ENCODE assay signal across 8 cellular contexts in genomic region chr3:195258449-195259145, GRCh38. TPM values are rescaled to one million over a fixed set of nuclear protein-coding genes. Genes with fewer than 3 reads are reported as not detected.
DNase-seq lines count a peak whose midpoint lies in the region; ATAC-seq and TF ChIP-seq lines count a peak whose summit lies in the region.

No MANE protein-coding gene starts in this region.

- H3K23ac ChIP-seq in mesendoderm (ENCODE audit: low read length), result no peak overlapping the region

- DNase-seq in AG04449 (ENCODE audit: low read depth, low spot score), result no peak
- peak; percentile 42 for DNase-seq in HuH-7 (ENCODE audit: low spot score)
- peak in 1 of 7 donors; percentile 38 for DNase-seq in adrenal gland
- no peak for DNase-seq in mesendoderm
- DNase-seq in NCI-H1105 treated with DMSO at 0.1 percent for 48 hours (lab: John Stamatoyannopoulos, UW), result no peak
- DNase-seq in mucosa of descending colon, result no peak
- no peak for DNase-seq in NCI-H774 (lab: John Stamatoyannopoulos, UW)

- H2BK120ac ChIP-seq in mesendoderm (ENCODE audit: low read depth, low read length), result no peak overlapping the region

- H4K5ac ChIP-seq in mesendoderm (ENCODE audit: low read length), result no peak overlapping the region

- intact Hi-C loops in adrenal gland (cut with DNase I), result loop anchor here in 1 of 2 donors (10.0 kb wide), 1 partner anchor 144 kb away; no protein-coding TSS in a partner anchor
- intact Hi-C loops in mucosa of descending colon (cut with DNase I, micrococcal nuclease), result loop anchor here in 1 of 2 donors (5.0 kb wide), 1 partner anchor 571 kb away; the partner anchor contains the start of gene FAM43A

- H2AK5ac ChIP-seq in mesendoderm (ENCODE audit: low read length), result no peak overlapping the region

- H2BK5ac ChIP-seq in mesendoderm (ENCODE audit: low read length), result no peak overlapping the region

- peak overlapping the region; percentile 85 for H3K9ac ChIP-seq in mesendoderm (ENCODE audit: low read length)

- H3K36me3 ChIP-seq in adrenal gland (replicated peaks in 1 of 2) (no peaks in the 10 kb centered on the region), mesendoderm (ENCODE audit: control insufficient read depth, insufficient read depth, low read length) (no peaks in the 10 kb centered on the region), mucosa of descending colon (ENCODE audit: low read depth) (no peaks in the 10 kb centered on the region)

- no peak overlapping the region for H3K18ac ChIP-seq in mesendoderm (ENCODE audit: low read length)

- peaks cover 32% of the 10 kb centered on the region for H3K79me1 ChIP-seq in mesendoderm (ENCODE audit: low read length)

- TF ChIP-seq CTCF in AG04449 (IDR thresholded peaks at IDR 0.05; ENCODE audit: insufficient read depth, low read length, missing control alignments), result no peak
- no peak for TF ChIP-seq CTCF in adrenal gland (IDR thresholded peaks at IDR 0.05)
- TF ChIP-seq CTCF in mucosa of descending colon (IDR thresholded peaks at IDR 0.05), result no peak

- no peak for TF ChIP-seq POLR2A in adrenal gland (IDR thresholded peaks at IDR 0.05)

- no peak for ATAC-seq in mucosa of descending colon
- ATAC-seq in GM18861 (IDR thresholded peaks at IDR 0.05; ENCODE audit: unreplicated experiment), result no peak

- peak overlapping the region in 3 of 5 donors; percentile 66 to 93 (median 93) for H3K27ac ChIP-seq in adrenal gland
- H3K27ac ChIP-seq in mesendoderm (ENCODE audit: low read depth, low read length), result no peak overlapping the region

- H2BK15ac ChIP-seq in mesendoderm (replicated peaks; ENCODE audit: low read depth), result no peak overlapping the region

- no peak overlapping the region for H3K4me2 ChIP-seq in mesendoderm (ENCODE audit: low read length)

- H3K4me1 ChIP-seq in adrenal gland (replicated peaks in 1 of 2), result peaks cover 9 to 26% of the 10 kb centered on the region in 2 donors
- peaks cover 8% of the 10 kb centered on the region for H3K4me1 ChIP-seq in mesendoderm (ENCODE audit: control insufficient read depth, low read depth, low read length)
- peaks cover 25% of the 10 kb centered on the region for H3K4me1 ChIP-seq in mucosa of descending colon (ENCODE audit: low read depth)

- H3K27me3 ChIP-seq in adrenal gland (no peaks in the 10 kb centered on the region), mesendoderm (ENCODE audit: insufficient read depth, low read length, poor library complexity) (no peaks in the 10 kb centered on the region)

- no peak overlapping the region for H4K8ac ChIP-seq in mesendoderm (ENCODE audit: low read depth, low read length)

- peaks cover 47% of the 10 kb centered on the region for H3K79me2 ChIP-seq in mesendoderm (ENCODE audit: control insufficient read depth, insufficient read depth, low read length)

- 73 to 83% (median 76%) methylated on average over 10 to 13 of the region's 13 CpGs for WGBS in adrenal gland, 4 donors
- WGBS in mesendoderm (ENCODE audit: extremely low coverage, insufficient coverage, low lambda C conversion rate), result no CpG with 5 or more reads among the region's 13 CpGs

- H3K9me3 ChIP-seq in adrenal gland (replicated peaks in 1 of 3) (no peaks in the 10 kb centered on the region), mucosa of descending colon (no peaks in the 10 kb centered on the region)

- CTCF ChIA-PET in AG04449 (lab: Yijun Ruan, JAX), result interaction anchor here (0.7 to 5.6 kb wide), 7 partner anchors 12 to 587 kb away, joined by 3 to 81 read pairs (median 13); partner anchors contain the start of genes FAM43A, LSG1 and XXYLT1

- peak overlapping the region; percentile 60; the same call in 1 of the 2 replicates for H3K4me3 ChIP-seq in AG04449 (ENCODE audit: low read depth, low read length)
- no peak overlapping the region for H3K4me3 ChIP-seq in adrenal gland
- H3K4me3 ChIP-seq in mesendoderm (ENCODE audit: low read length), result no peak overlapping the region
- no peak overlapping the region for H3K4me3 ChIP-seq in mucosa of descending colon

- no peak overlapping the region for H3K4ac ChIP-seq in mesendoderm (ENCODE audit: low read depth, low read length)

- H3K56ac ChIP-seq in mesendoderm (ENCODE audit: low read length), result no peak overlapping the region

- POLR2A ChIA-PET in AG04449 (lab: Yijun Ruan, JAX), result interaction anchor here (1.2 to 3.8 kb wide), 3 partner anchors 54 to 572 kb away, joined by 5 to 26 read pairs (median 7); partner anchors contain the start of gene FAM43A

RNA-seq across cellular contexts. Expression of gene XXYLT1, which starts 12.4 kb away (rescaled TPM):
- total RNA-seq in adrenal gland (10 to 100 TPM in 4 of 8 donors, 1 to 10 TPM in 4; 8.2 to 13.9 (median 9.8) TPM), mucosa of descending colon (10 to 100 TPM; 10.0 to 10.7 (median 10.2) TPM)
- polyA plus RNA-seq in adrenal gland, result 1 to 10 TPM; 6.2 to 7.6 (median 7.4) TPM
- polyA plus RNA-seq in mesendoderm (2013, experiment 1 of 2), result 23.7 TPM
- polyA plus RNA-seq in mesendoderm (2013, experiment 2 of 2), result 23.4 TPM
